In genomic region chr10:121637437-121637836, GRCh38 we compare ENCODE assay signal across 8 cellular contexts.
"Had no signal": no experiment of that assay in that cellular context is flagged by ENCODE, and none has a peak within 500 bp of the region (broad histone marks: within the 10 kb centered on the region; RNA-seq: fewer than 3 reads in every experiment).

No MANE protein-coding gene starts in this region.

- H3K4me3 ChIP-seq: GM23248, GM23338, HAP-1 had no signal

- H3K27ac ChIP-seq: GM23248 had no signal

- DNase-seq: GM23248, GOT3, H7, H9, HCEC 1CT, HFFc6 had no signal

- H3K36me3 ChIP-seq: HAP-1 had no signal

- H3K9me3 ChIP-seq: HAP-1 had no signal

- H3K4me1 ChIP-seq: HAP-1 had no signal
